In the genomic region with DNA sequence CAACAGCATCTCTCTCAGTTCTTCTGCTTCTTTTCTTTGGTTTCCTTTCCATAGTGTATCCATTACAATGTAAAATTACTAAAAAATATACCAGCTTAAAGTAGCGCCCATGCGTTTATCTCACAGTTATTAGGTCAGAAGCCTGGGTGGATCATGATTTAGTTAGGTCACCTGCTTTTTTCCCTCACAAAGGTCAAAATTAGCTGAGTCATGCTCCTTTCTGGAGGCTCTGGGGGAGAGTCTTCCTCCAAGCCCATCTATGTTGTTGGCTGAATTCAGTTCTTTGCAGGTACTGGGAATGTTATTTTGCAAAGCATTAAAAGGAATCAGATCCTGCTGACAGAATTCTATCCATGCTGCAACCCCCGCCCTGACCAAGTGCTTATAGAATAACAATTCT, we compare ENCODE assay signal across 8 cellular contexts.
"Had no signal": no experiment of that assay in that cellular context is flagged by ENCODE, and none has a peak within 500 bp of the region (broad histone marks: within the 10 kb centered on the region; RNA-seq: fewer than 3 reads in every experiment).

No MANE protein-coding gene starts in this region.

- H3K4me1 ChIP-seq: HAP-1 had no signal

- H3K9me3 ChIP-seq: HAP-1 had no signal

- ATAC-seq: GM23338, HCT116 had no signal

- H2AFZ ChIP-seq: GM23338 had no signal

- H3K36me3 ChIP-seq: HAP-1 had no signal

- H3K4me2 ChIP-seq: GM23338 had no signal

- DNase-seq: H7, HFFc6, Kasumi-1, KG1 had no signal

- H3K4me3 ChIP-seq: GM23338, HAP-1 had no signal

- H3K27ac ChIP-seq: HL-60 had no signal
